8 cellular contexts compared by ENCODE assay signal in the genomic region with DNA sequence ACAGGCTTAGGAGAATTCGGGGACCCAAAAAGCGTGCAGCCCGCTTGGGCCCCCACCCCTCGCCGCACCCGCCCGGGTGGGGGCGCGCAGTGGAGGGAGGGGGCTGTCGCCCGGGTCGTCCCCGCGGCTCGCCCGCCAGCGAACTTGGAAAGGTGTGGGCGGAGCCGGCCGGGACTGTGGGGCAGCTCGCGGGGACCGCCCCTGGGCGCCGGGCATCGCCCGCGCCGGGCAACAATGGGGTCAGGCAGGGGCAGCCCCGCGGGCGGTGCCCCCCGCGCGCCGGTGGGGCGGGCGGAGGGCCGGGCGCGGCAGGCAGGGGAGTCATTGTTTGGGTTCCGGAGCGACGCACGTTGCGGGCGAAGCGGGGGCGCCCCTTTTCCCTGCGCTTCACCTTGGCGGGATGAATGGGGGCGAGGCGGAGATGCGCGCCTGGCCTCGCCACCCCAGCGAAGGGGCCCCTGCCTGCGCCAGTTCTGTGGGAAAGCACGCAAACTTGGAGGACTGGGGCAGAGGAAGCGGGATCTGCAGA.
DNase-seq lines count a peak whose midpoint lies in the region; ATAC-seq and TF ChIP-seq lines count a peak whose summit lies in the region.

No MANE protein-coding gene starts in this region.

- no peaks in the 10 kb centered on the region for H3K36me3 ChIP-seq in HUES6 (ENCODE audit: control insufficient read depth, insufficient read depth, low read length)

- peak overlapping the region; percentile 42 for H3K27ac Mint-ChIP-seq in T-helper 1 cell treated with Interleukin-12 subunit alpha and Interleukin-12 subunit beta and Interleukin-4 antibody, amounts not matched to agents 30 μg/mL and 1 μg/mL, for 36 hours

- H3K27me3 ChIP-seq in HUES6 (ENCODE audit: control insufficient read depth, insufficient read depth, low read length) = peaks cover 15% of the 10 kb centered on the region; the same call in 1 of the 2 replicates

- H3K9ac ChIP-seq in HUES6 (ENCODE audit: low read length) = peak overlapping the region; percentile 87

- peaks cover 7% of the 10 kb centered on the region for H3K4me1 ChIP-seq in HUES6 (ENCODE audit: control insufficient read depth, insufficient read depth, low read length)

- ATAC-seq in GM21390 (IDR thresholded peaks at IDR 0.05; ENCODE audit: unreplicated experiment) = peak; percentile 26

- peaks cover 8% of the 10 kb centered on the region for H3K27me3 Mint-ChIP-seq in T-helper 1 cell treated with Interleukin-12 subunit alpha and Interleukin-12 subunit beta and Interleukin-4 antibody, amounts not matched to agents 30 μg/mL and 1 μg/mL, for 36 hours (ENCODE audit: low read depth)

- peak; percentile 77 for DNase-seq in D341Med (ENCODE audit: low spot score)
- no peak for DNase-seq in astrocyte of the spinal cord (ENCODE audit: low read depth, low spot score)
- peak; percentile 76 for DNase-seq in islet precursor cell
- DNase-seq in stimulated activated CD4-positive, alpha-beta T cell treated with anti-CD3 and anti-CD28 coated beads, Interleukin-1b, Interleukin-23, amount 100 ng/mL, for 48 hours = peak; percentile 70
- DNase-seq in ecto neural progenitor cell (ENCODE audit: low spot score) = no peak

- H3K36me3 Mint-ChIP-seq in T-helper 1 cell treated with Interleukin-12 subunit alpha and Interleukin-12 subunit beta and Interleukin-4 antibody, amounts not matched to agents 30 μg/mL and 1 μg/mL, for 36 hours (ENCODE audit: low read depth) = no peaks in the 10 kb centered on the region

- H3K4me3 Mint-ChIP-seq in T-helper 1 cell treated with Interleukin-12 subunit alpha and Interleukin-12 subunit beta and Interleukin-4 antibody, amounts not matched to agents 30 μg/mL and 1 μg/mL, for 36 hours = peak overlapping the region; percentile 66

- no peaks in the 10 kb centered on the region for H3K9me3 Mint-ChIP-seq in T-helper 1 cell treated with Interleukin-12 subunit alpha and Interleukin-12 subunit beta and Interleukin-4 antibody, amounts not matched to agents 30 μg/mL and 1 μg/mL, for 36 hours

- H3K27ac ChIP-seq in HUES6 (ENCODE audit: low read depth, low read length) = peak overlapping the region; percentile 82; the same call in 1 of the 2 replicates

- H3K4me3 ChIP-seq in HUES6 (ENCODE audit: low read depth, low read length) (peak overlapping the region; percentile 87), astrocyte of the spinal cord (ENCODE audit: low read depth, low read length) (peak overlapping the region; percentile 84)

- no peak for TF ChIP-seq CTCF in astrocyte of the spinal cord (IDR thresholded peaks at IDR 0.05; ENCODE audit: low read depth, low read length)

- in situ Hi-C loops in astrocyte of the spinal cord (cut with HindIII; ENCODE audit: low sequenced_read_pairs) = no loop called here

- no peaks in the 10 kb centered on the region for H3K9me3 ChIP-seq in HUES6 (ENCODE audit: control insufficient read depth, insufficient read depth, low read depth, low read length)

- peaks cover 20% of the 10 kb centered on the region for H3K4me1 Mint-ChIP-seq in T-helper 1 cell treated with Interleukin-12 subunit alpha and Interleukin-12 subunit beta and Interleukin-4 antibody, amounts not matched to agents 30 μg/mL and 1 μg/mL, for 36 hours (ENCODE audit: low read depth)

Comparison
In these comparisons a context has a peak if more than half of its experiments do, and no peak if none do; other contexts are left out.
1. DNase-seq: peak in D341Med (single experiment), islet precursor cell (single experiment) and stimulated activated CD4-positive, alpha-beta T cell treated with anti-CD3 and anti-CD28 coated beads, Interleukin-1b, Interleukin-23, amount 100 ng/mL, for 48 hours (single experiment); none in astrocyte of the spinal cord (single experiment) and ecto neural progenitor cell (single experiment).